ENCODE assay signal across 10 cellular contexts in the genomic region with DNA sequence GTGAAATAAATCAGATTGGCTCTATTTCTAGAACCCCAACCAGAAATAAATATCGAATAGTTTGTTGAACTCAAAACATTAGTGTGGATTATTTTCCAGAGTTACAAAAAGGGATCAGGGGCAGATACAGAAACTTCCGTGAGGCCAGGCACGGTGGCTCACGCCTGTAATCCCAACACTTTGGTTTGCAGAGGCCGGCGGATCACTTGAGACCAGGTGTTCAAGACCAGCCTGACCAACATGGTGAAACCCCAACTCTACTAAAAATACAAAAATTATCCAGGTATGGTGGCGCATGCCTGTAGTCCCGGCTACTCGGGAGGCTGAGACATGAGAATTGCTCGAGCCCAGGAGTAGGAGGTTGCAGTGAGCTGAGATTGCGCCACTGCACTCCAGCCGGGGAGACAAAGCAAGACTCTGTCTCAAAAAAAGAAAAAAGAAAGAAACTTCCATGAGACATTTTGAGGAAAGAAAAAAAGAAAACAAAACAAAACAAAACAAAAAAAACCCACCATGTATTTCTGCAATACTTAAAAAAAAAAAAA. TPM values are rescaled to one million over a fixed set of nuclear protein-coding genes. Genes with fewer than 3 reads are reported as not detected.
DNase-seq lines count a peak whose midpoint lies in the region; FAIRE-seq and TF ChIP-seq lines count a peak whose summit lies in the region.
"Had no signal": no experiment of that assay in that cellular context is flagged by ENCODE, and none has a peak within 500 bp of the region (broad histone marks: within the 10 kb centered on the region; RNA-seq: fewer than 3 reads in every experiment).

No MANE protein-coding gene starts in this region.

- H3K27ac ChIP-seq in kidney (ENCODE audit: low read depth in 2 of 2, low read length in 2 of 2): peak overlapping the region in 1 of 2 donors; percentile 77
- H3K27ac ChIP-seq in thyroid gland: peak overlapping the region; percentile 33 to 62 (median 59)

- no peak for TF ChIP-seq POLR2A in thyroid gland (IDR thresholded peaks at IDR 0.05)

- intact Hi-C loops in activated naive CD4-positive, alpha-beta T cell treated with anti-CD3 and anti-CD28 coated beads for 36 hours (cut with micrococcal nuclease): loop anchor here (2.0 kb wide), 1 partner anchor 15 kb away; no protein-coding TSS in a partner anchor
- intact Hi-C loops in kidney (cut with DNase I) (no loop called here), thyroid gland (cut with DNase I) (no loop called here)

- TF ChIP-seq CTCF in kidney (IDR thresholded peaks at IDR 0.05; ENCODE audit: borderline replicate concordance, extremely low read depth, insufficient read depth) (no peak), thyroid gland (IDR thresholded peaks at IDR 0.05) (no peak)

- H3K9me3 ChIP-seq in kidney (ENCODE audit: control insufficient read depth in 1 of 2, low read length in 2 of 2): no peaks in the 10 kb centered on the region
- H3K9me3 ChIP-seq in thyroid gland: no peaks in the 10 kb centered on the region
- H3K9me3 ChIP-seq: mucosa of descending colon had no signal

- H3K9me3 Mint-ChIP-seq in activated naive CD4-positive, alpha-beta T cell treated with anti-CD3 and anti-CD28 coated beads for 36 hours: no peaks in the 10 kb centered on the region
- H3K9me3 Mint-ChIP-seq in activated CD4-positive, alpha-beta memory T cell treated with anti-CD3 and anti-CD28 coated beads, Interleukin-2, amount 10 ng/mL, durations not matched to agents 7 days and 5 days: peaks cover 3% of the 10 kb centered on the region

- WGBS in thyroid gland, 2 donors: 95% methylated on average over 12 of the region's 12 CpGs

- H3K4me3 Mint-ChIP-seq in activated naive CD4-positive, alpha-beta T cell treated with anti-CD3 and anti-CD28 coated beads for 36 hours: peak overlapping the region; percentile 90
- H3K4me3 Mint-ChIP-seq in activated CD4-positive, alpha-beta memory T cell treated with anti-CD3 and anti-CD28 coated beads, Interleukin-2, amount 10 ng/mL, durations not matched to agents 7 days and 5 days: peak overlapping the region; percentile 87

- POLR2A ChIA-PET in activated CD4-positive, alpha-beta memory T cell treated with anti-CD3 and anti-CD28 coated beads, Interleukin-2, amount 10 ng/mL, durations not matched to agents 7 days and 5 days (lab: Charles Lee): no interaction called here

- FAIRE-seq in kidney (lab: Jason Lieb, UNC): no peak

- DNase-seq in activated naive CD4-positive, alpha-beta T cell treated with anti-CD3 and anti-CD28 coated beads for 36 hours: no peak
- DNase-seq in activated naive CD4-positive, alpha-beta T cell treated with anti-CD3 and anti-CD28 coated beads, Interleukin-2, amount 50 U/mL, for 16 hours: no peak
- DNase-seq in activated CD4-positive, alpha-beta memory T cell treated with anti-CD3 and anti-CD28 coated beads, Interleukin-2, amount 10 ng/mL, durations not matched to agents 7 days and 5 days: no peak
- DNase-seq in kidney: no peak
- DNase-seq in thyroid gland: peak; percentile 23 to 32
- DNase-seq in SK-N-DZ (ENCODE audit: low spot score): no peak
- no peak for DNase-seq in stimulated activated CD4-positive, alpha-beta T cell treated with anti-CD3 and anti-CD28 coated beads, Interleukin-4, amount 100 ng/mL, for 1 hour
- DNase-seq in midbrain (lab: John Stamatoyannopoulos, UW): no peak
- DNase-seq: mucosa of descending colon, NCI-H226 had no signal

- CTCF ChIA-PET in activated naive CD4-positive, alpha-beta T cell treated with anti-CD3 and anti-CD28 coated beads for 36 hours (lab: Charles Lee): interaction anchor here (0.6 kb wide), 1 partner anchor 34 kb away, joined by 7 read pairs; no protein-coding TSS in a partner anchor
- CTCF ChIA-PET in activated CD4-positive, alpha-beta memory T cell treated with anti-CD3 and anti-CD28 coated beads, Interleukin-2, amount 10 ng/mL, durations not matched to agents 7 days and 5 days (lab: Charles Lee): no interaction called here

- no peaks in the 10 kb centered on the region for H3K27me3 ChIP-seq in thyroid gland

- peak overlapping the region in 1 of 2 donors; percentile 82 for H3K9ac ChIP-seq in kidney (ENCODE audit: low read length in 2 of 2)

- H3K4me1 ChIP-seq in kidney (ENCODE audit: control insufficient read depth in 1 of 2, insufficient read depth in 1 of 2, low read depth in 1 of 2, low read length in 2 of 2) (peaks cover 5 to 8% of the 10 kb centered on the region in 2 donors), thyroid gland (peaks cover 7 to 13% of the 10 kb centered on the region in 2 donors)

- H3K4me1 Mint-ChIP-seq in activated naive CD4-positive, alpha-beta T cell treated with anti-CD3 and anti-CD28 coated beads for 36 hours (ENCODE audit: low read depth): peaks cover 29% of the 10 kb centered on the region
- peaks cover 23% of the 10 kb centered on the region for H3K4me1 Mint-ChIP-seq in activated CD4-positive, alpha-beta memory T cell treated with anti-CD3 and anti-CD28 coated beads, Interleukin-2, amount 10 ng/mL, durations not matched to agents 7 days and 5 days

- peaks cover 28% of the 10 kb centered on the region for H3K36me3 Mint-ChIP-seq in activated naive CD4-positive, alpha-beta T cell treated with anti-CD3 and anti-CD28 coated beads for 36 hours (ENCODE audit: low read depth)
- H3K36me3 Mint-ChIP-seq in activated CD4-positive, alpha-beta memory T cell treated with anti-CD3 and anti-CD28 coated beads, Interleukin-2, amount 10 ng/mL, durations not matched to agents 7 days and 5 days (ENCODE audit: low read depth): peaks cover 39% of the 10 kb centered on the region

- H3K27me3 Mint-ChIP-seq in activated naive CD4-positive, alpha-beta T cell treated with anti-CD3 and anti-CD28 coated beads for 36 hours (ENCODE audit: low read depth): no peaks in the 10 kb centered on the region
- H3K27me3 Mint-ChIP-seq in activated CD4-positive, alpha-beta memory T cell treated with anti-CD3 and anti-CD28 coated beads, Interleukin-2, amount 10 ng/mL, durations not matched to agents 7 days and 5 days: peaks cover 12% of the 10 kb centered on the region

- no peak overlapping the region for H3K27ac Mint-ChIP-seq in activated naive CD4-positive, alpha-beta T cell treated with anti-CD3 and anti-CD28 coated beads for 36 hours
- H3K27ac Mint-ChIP-seq in activated CD4-positive, alpha-beta memory T cell treated with anti-CD3 and anti-CD28 coated beads, Interleukin-2, amount 10 ng/mL, durations not matched to agents 7 days and 5 days: no peak overlapping the region

- peaks cover 13 to 20% of the 10 kb centered on the region in 2 donors for H3K36me3 ChIP-seq in kidney (ENCODE audit: control insufficient read depth in 1 of 2, insufficient read depth in 2 of 2, low read length in 2 of 2)
- peaks cover 0 to 11% of the 10 kb centered on the region in 2 donors for H3K36me3 ChIP-seq in thyroid gland

- H3K4me3 ChIP-seq in kidney (ENCODE audit: low read length in 2 of 2) (peak overlapping the region; percentile 84 to 86), thyroid gland (replicated peaks in 1 of 3) (no peak overlapping the region)
- H3K4me3 ChIP-seq: mucosa of descending colon had no signal

RNA-seq across cellular contexts. Expression of gene FBXO21, which starts 2.1 kb away (rescaled TPM):
- total RNA-seq in activated naive CD4-positive, alpha-beta T cell treated with anti-CD3 and anti-CD28 coated beads for 36 hours: 10 to 100 TPM; 18.2 to 19.7 TPM
- 10 to 100 TPM; 21.7 to 26.1 TPM for total RNA-seq in activated CD4-positive, alpha-beta memory T cell treated with anti-CD3 and anti-CD28 coated beads, Interleukin-2, amount 10 ng/mL, durations not matched to agents 7 days and 5 days
- total RNA-seq in kidney (45.0 TPM), thyroid gland (100 to 1,000 TPM in 3 of 4 donors, 10 to 100 TPM in 1; 90.6 to 298 (median 196) TPM)
- polyA plus RNA-seq in kidney (ENCODE audit: insufficient read depth, low read depth, low replicate concordance): 28.9 TPM
- polyA plus RNA-seq in SK-N-DZ (2014; cell fraction: cytosol; rRNA removed): 95.5 and 115 TPM in 2 replicates
- 57.7 and 90.4 TPM in 2 replicates for polyA plus RNA-seq in SK-N-DZ (2014; cell fraction: nucleus; rRNA removed)

Comparison
In these comparisons a context has a peak if more than half of its experiments do, and no peak if none do; other contexts are left out.
1. DNase-seq: peak in thyroid gland (2 of 2); none in activated naive CD4-positive, alpha-beta T cell treated with anti-CD3 and anti-CD28 coated beads for 36 hours (single experiment), activated naive CD4-positive, alpha-beta T cell treated with anti-CD3 and anti-CD28 coated beads, Interleukin-2, amount 50 U/mL, for 16 hours (single experiment), activated CD4-positive, alpha-beta memory T cell treated with anti-CD3 and anti-CD28 coated beads, Interleukin-2, amount 10 ng/mL, durations not matched to agents 7 days and 5 days (single experiment), kidney (single experiment), SK-N-DZ (single experiment), stimulated activated CD4-positive, alpha-beta T cell treated with anti-CD3 and anti-CD28 coated beads, Interleukin-4, amount 100 ng/mL, for 1 hour (single experiment) and midbrain (single experiment).
2. H3K4me3 ChIP-seq: peak in kidney (2 of 2); none in thyroid gland (0 of 3).